ENCODE assay signal across 1 cellular context in the genomic region with DNA sequence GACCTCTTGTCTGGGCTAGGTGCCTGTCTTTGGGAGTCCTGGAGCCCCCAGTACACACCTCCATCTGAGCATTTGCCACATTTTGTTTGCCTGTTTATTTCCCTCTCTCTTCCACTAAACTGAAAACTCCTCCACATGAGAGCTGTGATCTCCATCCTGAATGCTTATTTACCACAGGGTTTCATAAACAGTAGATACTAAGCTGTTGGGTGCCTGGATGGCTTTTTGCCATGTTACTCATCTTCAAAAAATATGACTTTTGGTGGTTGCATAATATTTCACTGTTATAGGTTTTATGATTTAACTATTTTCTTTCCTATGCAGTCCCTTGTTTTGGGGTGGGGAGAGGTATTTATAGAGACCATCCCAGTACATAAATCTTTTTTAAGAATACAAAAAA.
TF ChIP-seq lines count a peak whose summit lies in the region.

No MANE protein-coding gene starts in this region.

TF ChIP-seq in GM23338, 12 proteins besides CTCF, POLR2A, EP300 and RAD21 (continued from another document):
- TF ChIP-seq, protein P1, sequence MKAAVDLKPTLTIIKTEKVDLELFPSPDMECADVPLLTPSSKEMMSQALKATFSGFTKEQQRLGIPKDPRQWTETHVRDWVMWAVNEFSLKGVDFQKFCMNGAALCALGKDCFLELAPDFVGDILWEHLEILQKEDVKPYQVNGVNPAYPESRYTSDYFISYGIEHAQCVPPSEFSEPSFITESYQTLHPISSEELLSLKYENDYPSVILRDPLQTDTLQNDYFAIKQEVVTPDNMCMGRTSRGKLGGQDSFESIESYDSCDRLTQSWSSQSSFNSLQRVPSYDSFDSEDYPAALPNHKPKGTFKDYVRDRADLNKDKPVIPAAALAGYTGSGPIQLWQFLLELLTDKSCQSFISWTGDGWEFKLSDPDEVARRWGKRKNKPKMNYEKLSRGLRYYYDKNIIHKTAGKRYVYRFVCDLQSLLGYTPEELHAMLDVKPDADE (IDR thresholded peaks at IDR 0.05) = no peak
- no peak for TF ChIP-seq EZH2 (IDR thresholded peaks at IDR 0.05; ENCODE audit: low read depth, unreplicated experiment)
- no peak for TF ChIP-seq ZNF331 (CRISPR knock-in tag; IDR thresholded peaks at IDR 0.05; ENCODE audit: low read depth)
- no peak for TF ChIP-seq JUNB (IDR thresholded peaks at IDR 0.05; ENCODE audit: unreplicated experiment)
- TF ChIP-seq STAT1 (IDR thresholded peaks at IDR 0.05; ENCODE audit: unreplicated experiment) = no peak
- TF ChIP-seq ZNF114 (CRISPR knock-in tag; IDR thresholded peaks at IDR 0.05) = no peak
- no peak for TF ChIP-seq EZH2phosphoT487 (IDR thresholded peaks at IDR 0.05; ENCODE audit: unreplicated experiment)
- TF ChIP-seq, protein P2, sequence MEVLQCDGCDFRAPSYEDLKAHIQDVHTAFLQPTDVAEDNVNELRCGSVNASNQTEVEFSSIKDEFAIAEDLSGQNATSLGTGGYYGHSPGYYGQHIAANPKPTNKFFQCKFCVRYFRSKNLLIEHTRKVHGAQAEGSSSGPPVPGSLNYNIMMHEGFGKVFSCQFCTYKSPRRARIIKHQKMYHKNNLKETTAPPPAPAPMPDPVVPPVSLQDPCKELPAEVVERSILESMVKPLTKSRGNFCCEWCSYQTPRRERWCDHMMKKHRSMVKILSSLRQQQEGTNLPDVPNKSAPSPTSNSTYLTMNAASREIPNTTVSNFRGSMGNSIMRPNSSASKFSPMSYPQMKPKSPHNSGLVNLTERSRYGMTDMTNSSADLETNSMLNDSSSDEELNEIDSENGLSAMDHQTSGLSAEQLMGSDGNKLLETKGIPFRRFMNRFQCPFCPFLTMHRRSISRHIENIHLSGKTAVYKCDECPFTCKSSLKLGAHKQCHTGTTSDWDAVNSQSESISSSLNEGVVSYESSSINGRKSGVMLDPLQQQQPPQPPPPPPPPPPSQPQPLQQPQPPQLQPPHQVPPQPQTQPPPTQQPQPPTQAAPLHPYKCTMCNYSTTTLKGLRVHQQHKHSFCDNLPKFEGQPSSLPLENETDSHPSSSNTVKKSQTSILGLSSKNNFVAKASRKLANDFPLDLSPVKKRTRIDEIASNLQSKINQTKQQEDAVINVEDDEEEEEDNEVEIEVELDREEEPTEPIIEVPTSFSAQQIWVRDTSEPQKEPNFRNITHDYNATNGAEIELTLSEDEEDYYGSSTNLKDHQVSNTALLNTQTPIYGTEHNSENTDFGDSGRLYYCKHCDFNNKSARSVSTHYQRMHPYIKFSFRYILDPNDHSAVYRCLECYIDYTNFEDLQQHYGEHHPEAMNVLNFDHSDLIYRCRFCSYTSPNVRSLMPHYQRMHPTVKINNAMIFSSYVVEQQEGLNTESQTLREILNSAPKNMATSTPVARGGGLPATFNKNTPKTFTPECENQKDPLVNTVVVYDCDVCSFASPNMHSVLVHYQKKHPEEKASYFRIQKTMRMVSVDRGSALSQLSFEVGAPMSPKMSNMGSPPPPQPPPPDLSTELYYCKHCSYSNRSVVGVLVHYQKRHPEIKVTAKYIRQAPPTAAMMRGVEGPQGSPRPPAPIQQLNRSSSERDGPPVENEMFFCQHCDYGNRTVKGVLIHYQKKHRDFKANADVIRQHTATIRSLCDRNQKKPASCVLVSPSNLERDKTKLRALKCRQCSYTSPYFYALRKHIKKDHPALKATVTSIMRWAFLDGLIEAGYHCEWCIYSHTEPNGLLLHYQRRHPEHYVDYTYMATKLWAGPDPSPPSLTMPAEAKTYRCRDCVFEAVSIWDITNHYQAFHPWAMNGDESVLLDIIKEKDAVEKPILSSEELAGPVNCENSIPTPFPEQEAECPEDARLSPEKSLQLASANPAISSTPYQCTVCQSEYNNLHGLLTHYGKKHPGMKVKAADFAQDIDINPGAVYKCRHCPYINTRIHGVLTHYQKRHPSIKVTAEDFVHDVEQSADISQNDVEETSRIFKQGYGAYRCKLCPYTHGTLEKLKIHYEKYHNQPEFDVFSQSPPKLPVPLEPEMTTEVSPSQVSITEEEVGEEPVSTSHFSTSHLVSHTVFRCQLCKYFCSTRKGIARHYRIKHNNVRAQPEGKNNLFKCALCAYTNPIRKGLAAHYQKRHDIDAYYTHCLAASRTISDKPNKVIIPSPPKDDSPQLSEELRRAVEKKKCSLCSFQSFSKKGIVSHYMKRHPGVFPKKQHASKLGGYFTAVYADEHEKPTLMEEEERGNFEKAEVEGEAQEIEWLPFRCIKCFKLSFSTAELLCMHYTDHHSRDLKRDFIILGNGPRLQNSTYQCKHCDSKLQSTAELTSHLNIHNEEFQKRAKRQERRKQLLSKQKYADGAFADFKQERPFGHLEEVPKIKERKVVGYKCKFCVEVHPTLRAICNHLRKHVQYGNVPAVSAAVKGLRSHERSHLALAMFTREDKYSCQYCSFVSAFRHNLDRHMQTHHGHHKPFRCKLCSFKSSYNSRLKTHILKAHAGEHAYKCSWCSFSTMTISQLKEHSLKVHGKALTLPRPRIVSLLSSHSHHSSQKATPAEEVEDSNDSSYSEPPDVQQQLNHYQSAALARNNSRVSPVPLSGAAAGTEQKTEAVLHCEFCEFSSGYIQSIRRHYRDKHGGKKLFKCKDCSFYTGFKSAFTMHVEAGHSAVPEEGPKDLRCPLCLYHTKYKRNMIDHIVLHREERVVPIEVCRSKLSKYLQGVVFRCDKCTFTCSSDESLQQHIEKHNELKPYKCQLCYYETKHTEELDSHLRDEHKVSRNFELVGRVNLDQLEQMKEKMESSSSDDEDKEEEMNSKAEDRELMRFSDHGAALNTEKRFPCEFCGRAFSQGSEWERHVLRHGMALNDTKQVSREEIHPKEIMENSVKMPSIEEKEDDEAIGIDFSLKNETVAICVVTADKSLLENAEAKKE (CRISPR knock-in tag; IDR thresholded peaks at IDR 0.05) = no peak
